Comparison of ENCODE assay signal across 10 cellular contexts in the genomic region with DNA sequence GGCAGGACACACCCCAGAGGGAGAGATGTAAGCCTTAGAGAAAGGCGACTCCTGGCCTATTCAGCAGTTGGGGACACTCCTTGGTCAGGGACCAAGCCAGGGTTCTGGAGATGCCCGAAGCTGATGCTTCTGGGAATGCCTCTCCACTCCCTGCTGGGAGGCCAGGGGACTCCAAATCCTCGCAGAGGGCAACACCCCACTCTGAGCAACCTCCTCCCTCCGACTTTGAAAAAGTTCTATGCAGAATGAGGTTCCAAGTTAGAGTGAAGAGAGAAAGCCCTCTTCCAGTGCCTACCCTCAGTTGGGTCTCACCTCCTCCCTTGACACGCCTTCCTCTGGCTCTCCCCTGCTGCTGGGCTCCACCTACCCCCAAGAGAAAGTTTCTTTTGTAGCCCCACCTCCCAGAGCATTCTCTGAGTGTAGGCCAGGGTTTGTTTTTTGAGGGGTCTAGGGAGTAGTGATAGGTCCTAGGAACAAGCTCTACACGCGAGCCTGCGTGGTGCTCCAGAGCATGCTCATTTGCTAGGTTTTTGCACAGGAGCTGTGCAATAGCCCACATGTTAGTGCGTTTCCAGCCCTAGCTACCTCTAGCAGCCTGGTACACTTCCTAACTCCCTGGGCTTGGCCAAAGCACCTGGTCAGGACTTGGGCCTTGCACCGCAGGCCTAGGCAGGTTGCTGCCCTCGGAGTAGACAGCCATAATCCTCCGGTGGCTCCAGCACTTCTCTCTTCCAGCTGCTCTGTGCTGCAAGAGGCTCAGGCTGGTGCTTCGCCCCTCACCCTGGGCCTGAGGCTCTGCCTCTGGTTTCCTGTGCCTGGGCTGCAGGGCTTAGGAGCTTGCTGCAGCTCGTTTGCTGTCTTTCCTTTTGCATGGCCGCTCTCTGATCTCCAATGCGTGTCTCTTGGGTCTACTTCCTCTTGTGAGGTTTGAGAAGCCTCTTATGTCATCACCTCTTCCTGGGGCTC. TPM values are rescaled to one million over a fixed set of nuclear protein-coding genes. Genes with fewer than 3 reads are reported as not detected.
DNase-seq lines count a peak whose midpoint lies in the region; TF ChIP-seq lines count a peak whose summit lies in the region.
"Had no signal": no experiment of that assay in that cellular context is flagged by ENCODE, and none has a peak within 500 bp of the region (broad histone marks: within the 10 kb centered on the region; RNA-seq: fewer than 3 reads in every experiment).

No MANE protein-coding gene starts in this region.

- TF ChIP-seq POLR2A in uterus (IDR thresholded peaks at IDR 0.05): no peak

- H3K9me3 Mint-ChIP-seq in endodermal cell: no peaks in the 10 kb centered on the region

- H3K4me3 Mint-ChIP-seq in endodermal cell: no peak overlapping the region

- peak; percentile 31 for DNase-seq in stimulated activated CD4-positive, alpha-beta T cell treated with anti-CD3 and anti-CD28 coated beads, Interleukin-15, amount 100 ng/mL, for 24 hours
- no peak for DNase-seq in stimulated activated CD4-positive, alpha-beta T cell treated with anti-CD3 and anti-CD28 coated beads, Interleukin-1b, Interleukin-23, amount 100 ng/mL, for 48 hours
- DNase-seq in WERI-Rb-1: peak; percentile 56
- peak; percentile 68 for DNase-seq in endodermal cell
- DNase-seq in brain microvascular endothelial cell: no peak
- no peak for DNase-seq in uterus
- no peak for DNase-seq in NCI-H1436 (lab: John Stamatoyannopoulos, UW)
- DNase-seq in A172 (ENCODE audit: low spot score): no peak

- H3K9ac ChIP-seq in endodermal cell (ENCODE audit: extremely low read depth, low read length, poor library complexity, severe bottlenecking): no peak overlapping the region

- intact Hi-C loops in uterus (cut with DNase I; ENCODE audit: low total_unique reads): loop anchor here (2.0 kb wide), 1 partner anchor 67 kb away; no protein-coding TSS in a partner anchor

- peaks cover 54% of the 10 kb centered on the region for H3K4me1 Mint-ChIP-seq in endodermal cell

- H3K27me3 ChIP-seq in WERI-Rb-1 (ENCODE audit: insufficient read depth, low read depth, severe bottlenecking): peaks cover 9% of the 10 kb centered on the region
- no peaks in the 10 kb centered on the region for H3K27me3 ChIP-seq in endodermal cell (ENCODE audit: control insufficient read depth, insufficient read depth, low read length, poor library complexity, severe bottlenecking)
- H3K27me3 ChIP-seq in brain microvascular endothelial cell (replicated peaks): no peaks in the 10 kb centered on the region
- H3K27me3 ChIP-seq in uterus: no peaks in the 10 kb centered on the region

- WGBS in endodermal cell (ENCODE audit: insufficient coverage in 1 of 2, insufficient read length in 1 of 2), 2 experiments: 74 to 85% methylated on average over 9 to 16 of the region's 16 CpGs

- H3K27ac Mint-ChIP-seq in endodermal cell: no peak overlapping the region

- TF ChIP-seq CTCF in WERI-Rb-1 (IDR thresholded peaks at IDR 0.05; ENCODE audit: low read depth, low read length) (no peak), endodermal cell (conservative IDR thresholded peaks at IDR 0.05) (no peak), brain microvascular endothelial cell (IDR thresholded peaks at IDR 0.05; ENCODE audit: low read depth, low read length, missing control alignments) (no peak), uterus (IDR thresholded peaks at IDR 0.05) (no peak)

- H3K4me1 ChIP-seq in endodermal cell (ENCODE audit: control insufficient read depth, insufficient read depth, low read length) (peaks cover 12% of the 10 kb centered on the region), uterus (peaks cover 0 to 4% of the 10 kb centered on the region in 2 donors)

- H3K27me3 Mint-ChIP-seq in endodermal cell (ENCODE audit: insufficient read depth): peaks cover 13% of the 10 kb centered on the region

- H3K36me3 Mint-ChIP-seq in endodermal cell (ENCODE audit: low read depth): no peaks in the 10 kb centered on the region

- H3K27ac ChIP-seq in WERI-Rb-1 (no peak overlapping the region), endodermal cell (ENCODE audit: low read depth, low read length) (no peak overlapping the region), brain microvascular endothelial cell (no peak overlapping the region), uterus (no peak overlapping the region)

- H3K36me3 ChIP-seq in WERI-Rb-1 (no peaks in the 10 kb centered on the region), endodermal cell (ENCODE audit: control insufficient read depth, insufficient read depth, low read length) (no peaks in the 10 kb centered on the region), brain microvascular endothelial cell (replicated peaks) (no peaks in the 10 kb centered on the region), uterus (no peaks in the 10 kb centered on the region)

- H3K9me3 ChIP-seq in WERI-Rb-1 (ENCODE audit: severe bottlenecking): no peaks in the 10 kb centered on the region
- H3K9me3 ChIP-seq in endodermal cell (ENCODE audit: control insufficient read depth, low read length): no peaks in the 10 kb centered on the region
- no peaks in the 10 kb centered on the region for H3K9me3 ChIP-seq in uterus

- in situ Hi-C loops in brain microvascular endothelial cell (cut with HindIII; ENCODE audit: low pct_ligation_motif_present, low sequenced_read_pairs): no loop called here

- no peak overlapping the region for H3K4me3 ChIP-seq in WERI-Rb-1 (ENCODE audit: low read depth, low read length)
- no peak overlapping the region for H3K4me3 ChIP-seq in endodermal cell (ENCODE audit: low read length)
- no peak overlapping the region for H3K4me3 ChIP-seq in brain microvascular endothelial cell (ENCODE audit: low read depth, low read length)
- no peak overlapping the region for H3K4me3 ChIP-seq in uterus

RNA-seq across cellular contexts. Expression of a gene that starts 0.6 kb away (rescaled TPM):
- total RNA-seq in endodermal cell (not detected), uterus (not detected)
- not detected for polyA plus RNA-seq in endodermal cell (2013, experiment 1 of 2)
- not detected for polyA plus RNA-seq in endodermal cell (2013, experiment 2 of 2)
- total RNA-seq in A172 (2014; rRNA removed; shearing (Covaris generic)): 0.96 TPM in 1 of 2 replicates, not detected in the other
- total RNA-seq: NCI-H460 had no signal
- polyA plus RNA-seq: BJ had no signal

RNA-seq across cellular contexts. Expression of a gene that starts 14.9 kb away (rescaled TPM):
- total RNA-seq in endodermal cell (1 to 10 TPM in 1 of 2 donors, under 1 TPM in 1; 0.64 to 1.4 TPM), uterus (not detected)
- not detected for polyA plus RNA-seq in endodermal cell (2013, experiment 1 of 2)
- polyA plus RNA-seq in endodermal cell (2013, experiment 2 of 2): not detected
- total RNA-seq in A172 (2014; rRNA removed; shearing (Covaris generic)): not detected in 2 replicates
- total RNA-seq: NCI-H460 had no signal

RNA-seq across cellular contexts. Expression of a gene that starts 24.3 kb away (rescaled TPM):
- 10 to 100 TPM; 76.7 to 82.9 TPM for total RNA-seq in endodermal cell
- 61.4 TPM for polyA plus RNA-seq in endodermal cell (2013, experiment 1 of 2)
- 63.7 TPM for polyA plus RNA-seq in endodermal cell (2013, experiment 2 of 2)
- 10 to 100 TPM; 12.3 to 41.6 (median 26.7) TPM for total RNA-seq in uterus
- total RNA-seq in A172 (2014; rRNA removed; shearing (Covaris generic)): 23.0 and 34.5 TPM in 2 replicates

RNA-seq across cellular contexts. Expression of a gene that starts 24.7 kb away (rescaled TPM):
- 100 to 1,000 TPM; 314 to 367 TPM for total RNA-seq in endodermal cell
- polyA plus RNA-seq in endodermal cell (2013, experiment 1 of 2): 253 TPM
- polyA plus RNA-seq in endodermal cell (2013, experiment 2 of 2): 214 TPM
- total RNA-seq in uterus: 100 to 1,000 TPM in 2 of 4 donors, 10 to 100 TPM in 2; 52.3 to 194 (median 77.1) TPM
- 53.6 and 58.8 TPM in 2 replicates for total RNA-seq in A172 (2014; rRNA removed; shearing (Covaris generic))

Comparison
In these comparisons a context has a peak if more than half of its experiments do, and no peak if none do; other contexts are left out.
1. DNase-seq: peak in stimulated activated CD4-positive, alpha-beta T cell treated with anti-CD3 and anti-CD28 coated beads, Interleukin-15, amount 100 ng/mL, for 24 hours (single experiment), WERI-Rb-1 (single experiment) and endodermal cell (single experiment); none in stimulated activated CD4-positive, alpha-beta T cell treated with anti-CD3 and anti-CD28 coated beads, Interleukin-1b, Interleukin-23, amount 100 ng/mL, for 48 hours (single experiment), brain microvascular endothelial cell (single experiment), uterus (0 of 2), NCI-H1436 (single experiment) and A172 (single experiment).